9 cellular contexts compared by ENCODE assay signal in the genomic region with DNA sequence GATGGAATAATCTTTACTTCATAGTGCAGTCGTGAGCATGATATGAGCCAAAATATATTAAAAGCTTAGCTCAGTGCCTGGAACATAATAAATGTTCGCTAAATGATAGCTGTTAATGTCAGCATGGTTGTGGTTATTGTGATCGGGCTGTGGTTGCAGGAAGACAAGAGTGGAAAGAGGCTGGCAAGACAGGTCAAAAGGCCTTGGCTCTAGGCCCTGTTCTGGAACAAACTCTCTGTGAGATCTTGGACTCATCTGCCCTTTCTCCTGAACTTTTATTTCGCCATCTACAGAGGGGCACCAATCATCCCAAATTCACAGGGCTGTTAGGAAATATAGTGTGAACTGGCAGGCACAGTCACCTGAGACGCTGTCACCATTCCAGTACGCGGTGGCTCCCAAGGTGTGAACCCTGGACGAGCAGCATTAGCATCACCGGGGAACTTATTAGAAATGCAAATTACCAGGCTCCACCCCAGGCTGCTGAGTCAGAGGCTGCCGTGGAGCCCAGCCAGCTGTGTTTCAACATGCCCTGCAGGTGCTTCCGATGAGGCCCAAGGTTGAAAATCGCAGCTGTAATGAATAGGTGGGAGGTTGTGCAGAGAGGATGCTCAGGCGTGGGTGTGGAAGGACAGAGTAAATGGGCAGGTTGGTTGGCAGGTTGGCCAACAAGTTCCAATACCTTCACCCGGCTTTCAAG. TPM values are rescaled to one million over a fixed set of nuclear protein-coding genes. Genes with fewer than 3 reads are reported as not detected.
DNase-seq lines count a peak whose midpoint lies in the region; ATAC-seq lines count a peak whose summit lies in the region.
"Had no signal": no experiment of that assay in that cellular context is flagged by ENCODE, and none has a peak within 500 bp of the region (broad histone marks: within the 10 kb centered on the region; RNA-seq: fewer than 3 reads in every experiment).

No MANE protein-coding gene starts in this region.

- CTCF ChIA-PET in activated CD4-positive, alpha-beta memory T cell treated with anti-CD3 and anti-CD28 coated beads for 36 hours (lab: Charles Lee): interaction anchor here (0.9 to 1.0 kb wide), 2 partner anchors 9 to 10 kb away, joined by 3 read pairs; no protein-coding TSS in a partner anchor

- H3K4me1 Mint-ChIP-seq in activated CD4-positive, alpha-beta memory T cell treated with anti-CD3 and anti-CD28 coated beads for 36 hours (ENCODE audit: low read depth): no peaks in the 10 kb centered on the region
- H3K4me1 Mint-ChIP-seq: T-cell had no signal

- no peak overlapping the region for H3K27ac Mint-ChIP-seq in activated CD4-positive, alpha-beta memory T cell treated with anti-CD3 and anti-CD28 coated beads for 36 hours
- H3K27ac Mint-ChIP-seq: T-cell had no signal

- H3K27ac ChIP-seq in effector memory CD4-positive, alpha-beta T cell (ENCODE audit: insufficient read depth, low read length, poor library complexity, severe bottlenecking): no peak overlapping the region

- no peak overlapping the region for H3K4me3 Mint-ChIP-seq in activated CD4-positive, alpha-beta memory T cell treated with anti-CD3 and anti-CD28 coated beads for 36 hours
- H3K4me3 Mint-ChIP-seq: T-cell had no signal

- peaks cover 7% of the 10 kb centered on the region for H3K36me3 Mint-ChIP-seq in activated CD4-positive, alpha-beta memory T cell treated with anti-CD3 and anti-CD28 coated beads for 36 hours

- peaks cover 4% of the 10 kb centered on the region for H3K36me3 ChIP-seq in effector memory CD4-positive, alpha-beta T cell (ENCODE audit: control insufficient read depth, insufficient read depth, low read length)

- no peaks in the 10 kb centered on the region for H3K4me1 ChIP-seq in effector memory CD4-positive, alpha-beta T cell (ENCODE audit: control insufficient read depth, insufficient read depth, low read length, poor library complexity, severe bottlenecking)

- no peaks in the 10 kb centered on the region for H3K9me3 Mint-ChIP-seq in activated CD4-positive, alpha-beta memory T cell treated with anti-CD3 and anti-CD28 coated beads for 36 hours
- H3K9me3 Mint-ChIP-seq: T-cell had no signal

- POLR2A ChIA-PET in activated CD4-positive, alpha-beta memory T cell treated with anti-CD3 and anti-CD28 coated beads for 36 hours (lab: Charles Lee): no interaction called here

- H3K27me3 Mint-ChIP-seq in activated CD4-positive, alpha-beta memory T cell treated with anti-CD3 and anti-CD28 coated beads for 36 hours: no peaks in the 10 kb centered on the region
- H3K27me3 Mint-ChIP-seq: T-cell had no signal

- intact Hi-C loops in activated CD4-positive, alpha-beta memory T cell treated with anti-CD3 and anti-CD28 coated beads for 36 hours (cut with micrococcal nuclease): no loop called here

- no peak overlapping the region for H3K4me3 ChIP-seq in effector memory CD4-positive, alpha-beta T cell (ENCODE audit: insufficient read depth, low read depth, low read length, poor library complexity, severe bottlenecking)

- ATAC-seq in GM18508 (IDR thresholded peaks at IDR 0.05; ENCODE audit: insufficient read depth, unreplicated experiment): peak; percentile 48
- peak; percentile 96 for ATAC-seq in HG02588 (IDR thresholded peaks at IDR 0.05; ENCODE audit: unreplicated experiment)
- ATAC-seq: T-cell had no signal

- H3K9me3 ChIP-seq in effector memory CD4-positive, alpha-beta T cell (ENCODE audit: control insufficient read depth, low read length): no peaks in the 10 kb centered on the region

- peak; percentile 43 for DNase-seq in NCI-H510A (lab: John Stamatoyannopoulos, UW)
- DNase-seq in iris pigment epithelial cell (ENCODE audit: low read depth): peak; percentile 58
- DNase-seq in T-helper 2 cell: no peak
- DNase-seq in T-helper 9 cell: no peak
- DNase-seq in effector memory CD4-positive, alpha-beta T cell: no peak
- no peak for DNase-seq in activated CD4-positive, alpha-beta memory T cell treated with anti-CD3 and anti-CD28 coated beads for 36 hours
- DNase-seq: T-cell had no signal

- no peaks in the 10 kb centered on the region for H3K27me3 ChIP-seq in effector memory CD4-positive, alpha-beta T cell (replicated peaks; ENCODE audit: control insufficient read depth, insufficient read depth, low read length, poor library complexity, severe bottlenecking)

RNA-seq across cellular contexts. Expression of gene SAP30L, which starts 50.2 kb away (rescaled TPM):
- total RNA-seq in activated CD4-positive, alpha-beta memory T cell treated with anti-CD3 and anti-CD28 coated beads for 36 hours: 10 to 100 TPM; 32.0 to 34.2 TPM

Comparison
In these comparisons a context has a peak if more than half of its experiments do, and no peak if none do; other contexts are left out.
1. DNase-seq: peak in NCI-H510A (single experiment) and iris pigment epithelial cell (single experiment); none in T-helper 2 cell (0 of 5), T-helper 9 cell (single experiment), effector memory CD4-positive, alpha-beta T cell (0 of 3) and activated CD4-positive, alpha-beta memory T cell treated with anti-CD3 and anti-CD28 coated beads for 36 hours (single experiment).